ENCODE assay signal across 12 cellular contexts in genomic region chr1:113804421-113805255, GRCh38. TPM values are rescaled to one million over a fixed set of nuclear protein-coding genes. Genes with fewer than 3 reads are reported as not detected.
A peak's percentile ranks its signal among the peaks of the same experiment; 100 is the strongest.
DNase-seq lines count a peak whose midpoint lies in the region; ATAC-seq, FAIRE-seq and TF ChIP-seq lines count a peak whose summit lies in the region.
"Had no signal": no experiment of that assay in that cellular context is flagged by ENCODE, and none has a peak within 500 bp of the region (broad histone marks: within the 10 kb centered on the region; RNA-seq: fewer than 3 reads in every experiment).

No MANE protein-coding gene starts in this region.

- peaks cover 0 to 4% of the 10 kb centered on the region in 2 experiments; a peak in 1 of 5 replicates for H3K36me3 ChIP-seq in HepG2 (replicated peaks in 1 of 2; ENCODE audit: control insufficient read depth in 1 of 2, insufficient read depth in 2 of 2, low read length in 2 of 2)

- no peak for TF ChIP-seq POLR2A in HepG2 (IDR thresholded peaks at IDR 0.05; ENCODE audit: insufficient read depth in 1 of 2, low read depth in 2 of 2, low read length in 2 of 2)

- CTCF ChIA-PET in HepG2 (lab: Yijun Ruan, JAX; ENCODE audit: low intra/inter-chr PET ratio, low total read pairs), result no interaction called here

- peak overlapping the region; percentile 25 for H3K27ac ChIP-seq in HepG2 (ENCODE audit: extremely low read length, insufficient read depth, low read length)

- no peak overlapping the region for H2AFZ ChIP-seq in HepG2 (ENCODE audit: low read length)

- no peak for TF ChIP-seq RAD21 in HepG2 (CRISPR knock-in tag; IDR thresholded peaks at IDR 0.05)

- no TSS peak for BruUV-seq in HepG2 (replicated peaks; lab: Mats Ljungman, UMichigan)

- peak; percentile 96 for ATAC-seq in HepG2
- no peak for ATAC-seq in HG03378 (IDR thresholded peaks at IDR 0.05; ENCODE audit: unreplicated experiment)

- intact Hi-C loops in HepG2 (cut with micrococcal nuclease; ENCODE audit: unreplicated experiment), result no loop called here

- 0 out of 4 replicates have a peak, but pooled peaks of 1 of the 2 experiments have one; percentile 21 for TF ChIP-seq EP300 in HepG2 (IDR thresholded peaks at IDR 0.05; ENCODE audit: low read depth in 2 of 2, low read length in 2 of 2)
- no peak for TF ChIP-seq EP300 in HepG2 (CRISPR knock-in tag; IDR thresholded peaks at IDR 0.05; ENCODE audit: borderline replicate concordance)

- no peaks in the 10 kb centered on the region for H3K9me3 ChIP-seq in HepG2 (ENCODE audit: low read length)

- H3K4me1 ChIP-seq in HepG2 (ENCODE audit: insufficient read depth, low read length), result peaks cover 62% of the 10 kb centered on the region

- H4K20me1 ChIP-seq in HepG2 (ENCODE audit: insufficient read depth, low read length), result peaks cover 24% of the 10 kb centered on the region

- peak; percentile 70 for DNase-seq in AG08396 (ENCODE audit: low spot score)
- peak; percentile 77 for DNase-seq in HT1080 (ENCODE audit: low read depth)
- DNase-seq in astrocyte of the spinal cord (ENCODE audit: low read depth, low spot score), result peak; percentile 65
- DNase-seq in HepG2 (ENCODE audit: low spot score), result peak; percentile 84
- DNase-seq in hypothalamus (lab: John Stamatoyannopoulos, UW), result no peak
- DNase-seq in stimulated activated CD4-positive, alpha-beta T cell treated with anti-CD3 and anti-CD28 coated beads, Interleukin-4, amount 100 ng/mL, for 24 hours, result no peak
- DNase-seq in SHP77 treated with DMSO at 0.1 percent for 48 hours (lab: John Stamatoyannopoulos, UW), result no peak
- DNase-seq: activated B cell treated with CpG ODN at 0.5 μM for 24 hours; effector memory CD4-positive, alpha-beta T cell; NCI-H1048 had no signal

- TF ChIP-seq CTCF in astrocyte of the spinal cord (IDR thresholded peaks at IDR 0.05; ENCODE audit: low read depth, low read length) (no peak), HepG2 (CRISPR knock-in tag; IDR thresholded peaks at IDR 0.05) (no peak)

- H3K27me3 ChIP-seq in HepG2 (ENCODE audit: control insufficient read depth in 1 of 2, insufficient read depth in 2 of 2, low read length in 2 of 2), result no peaks in the 10 kb centered on the region

- FAIRE-seq in HepG2 (lab: Jason Lieb, UNC), result no peak
- FAIRE-seq: G401.6 had no signal

- H3K4me3 ChIP-seq in astrocyte of the spinal cord (ENCODE audit: low read depth, low read length) (no peak overlapping the region), HepG2 (replicated peaks in 1 of 3; ENCODE audit: insufficient read depth in 1 of 3, low read depth in 2 of 3, low read length in 3 of 3) (0 out of 6 replicates have a peak overlapping the region, but pooled peaks of 1 of the 3 experiments have one; percentile 32)

- in situ Hi-C loops in astrocyte of the spinal cord (cut with HindIII; ENCODE audit: low sequenced_read_pairs), result no loop called here
- in situ Hi-C loops in HepG2 (cut with HindIII; ENCODE audit: extremely low pct_ligation_motif_present, low pct_unique_long_range_greater_than_20kb), result no loop called here

- POLR2A ChIA-PET in HepG2 (lab: Yijun Ruan, JAX), result no interaction called here

- 56% methylated on average over 8 of the region's 8 CpGs for WGBS in HepG2 (ENCODE audit: low lambda C conversion rate)

- H3K9ac ChIP-seq in HepG2 (ENCODE audit: insufficient read depth, low read depth, low read length), result no peak overlapping the region

- H3K4me2 ChIP-seq in HepG2 (ENCODE audit: low read depth, low read length), result peak overlapping the region; percentile 21; the same call in 1 of the 2 replicates

- peaks cover 96% of the 10 kb centered on the region for H3K79me2 ChIP-seq in HepG2 (ENCODE audit: insufficient read depth, low read length)

TF ChIP-seq in HepG2, 621 proteins besides CTCF, POLR2A, EP300 and RAD21 (continues in another document):
- TF ChIP-seq SOX6 (IDR thresholded peaks at IDR 0.05) (no peak), SOX6 (CRISPR knock-in tag; IDR thresholded peaks at IDR 0.05) (no peak), TEAD3 (CRISPR knock-in tag; optimal IDR thresholded peaks at IDR 0.05; ENCODE audit: borderline replicate concordance) (peak; percentile 60), ZNF136 (CRISPR knock-in tag; IDR thresholded peaks at IDR 0.05; ENCODE audit: low read depth) (no peak), ZNF792 (CRISPR knock-in tag; IDR thresholded peaks at IDR 0.05) (peak; percentile 99), ATF7 (IDR thresholded peaks at IDR 0.05) (0 out of 2 replicates have a peak, but pooled peaks have one; percentile 48), ATF7 (CRISPR knock-in tag; IDR thresholded peaks at IDR 0.05) (no peak), ZNF770 (CRISPR knock-in tag; IDR thresholded peaks at IDR 0.05) (peak; percentile 97), JUNB (CRISPR knock-in tag; IDR thresholded peaks at IDR 0.05; ENCODE audit: borderline replicate concordance) (peak; percentile 89)

RNA-seq across cellular contexts. Expression of gene RSBN1, which starts 7.6 kb away (rescaled TPM):
- total RNA-seq in HT1080 (2014; rRNA removed; shearing (Covaris generic)), result 5.7 and 9.9 TPM in 2 replicates
- polyA plus RNA-seq in HT1080 (2015; cell fraction: cytosol; rRNA removed), result 4.8 and 6.1 TPM in 2 replicates
- polyA plus RNA-seq in HT1080 (2015; cell fraction: nucleus; rRNA removed), result 11.1 and 11.7 TPM in 2 replicates
- 10.4 and 13.6 TPM in 2 replicates for total RNA-seq in HepG2 (2016; rRNA removed; fragmentation: Illumina TruSeq; extraction: Trizol)
- total RNA-seq in HepG2 (2016; cell fraction: cytosol; rRNA removed; fragmentation: Illumina TruSeq; extraction: Trizol; ENCODE audit: low read depth), result 1.2 and 1.3 TPM in 2 replicates
- 9.9 and 15.2 TPM in 2 replicates for total RNA-seq in HepG2 (2016; cell fraction: insoluble cytoplasmic fraction; rRNA removed; fragmentation: Illumina TruSeq; extraction: Trizol)
- 2.7 and 3.1 TPM in 2 replicates for total RNA-seq in HepG2 (2016; cell fraction: membrane; rRNA removed; fragmentation: Illumina TruSeq; extraction: Trizol)
- total RNA-seq in HepG2 (2016; cell fraction: nucleus; rRNA removed; fragmentation: Illumina TruSeq; extraction: Trizol), result 9.1 TPM in 2 replicates
- polyA plus RNA-seq in HepG2 (2011; rRNA removed), result 6.3 and 8.3 TPM in 2 replicates
- polyA plus RNA-seq in HepG2 (2011; cell fraction: cytosol; rRNA removed), result 3.2 and 4.8 TPM in 2 replicates
- 5.5 and 7.9 TPM in 2 replicates for polyA plus RNA-seq in HepG2 (2011; cell fraction: nucleus; rRNA removed)
- 5.8 and 8.9 TPM in 2 replicates for polyA plus RNA-seq in HepG2 (2012)
- 0.36 and 0.58 TPM in 2 replicates for polyA plus RNA-seq in HepG2 (2016; cell fraction: cytosol; fragmentation: Illumina TruSeq; extraction: Trizol; ENCODE audit: low read depth)
- polyA plus RNA-seq in HepG2 (2016; cell fraction: insoluble cytoplasmic fraction; fragmentation: Illumina TruSeq; extraction: Trizol; ENCODE audit: low read depth), result 6.3 and 7.1 TPM in 2 replicates
- polyA plus RNA-seq in HepG2 (2016; cell fraction: membrane; fragmentation: Illumina TruSeq; extraction: Trizol; ENCODE audit: low read depth), result 0.86 and 1.1 TPM in 2 replicates
- polyA plus RNA-seq in HepG2 (2016; cell fraction: nucleus; fragmentation: Illumina TruSeq; extraction: Trizol; ENCODE audit: insufficient read depth, low read depth), result 9.1 and 9.7 TPM in 2 replicates
- 6.5 and 15.8 TPM in 2 replicates for polyA minus RNA-seq in HepG2 (2011; rRNA and poly(A)+ RNA removed; ENCODE audit: low replicate concordance)
- 17.4 and 18.9 TPM in 2 replicates for polyA minus RNA-seq in HepG2 (2011; cell fraction: cytosol; rRNA and poly(A)+ RNA removed)
- 20.1 and 31.0 TPM in 2 replicates for polyA minus RNA-seq in HepG2 (2011; cell fraction: nucleus; rRNA and poly(A)+ RNA removed)

RNA-seq across cellular contexts. Expression of gene PHTF1, which starts 45.4 kb away (rescaled TPM):
- total RNA-seq in HT1080 (2014; rRNA removed; shearing (Covaris generic)), result 28.2 and 34.5 TPM in 2 replicates
- polyA plus RNA-seq in HT1080 (2015; cell fraction: cytosol; rRNA removed), result 22.3 and 28.9 TPM in 2 replicates
- polyA plus RNA-seq in HT1080 (2015; cell fraction: nucleus; rRNA removed), result 25.1 and 27.6 TPM in 2 replicates
- 15.3 and 19.7 TPM in 2 replicates for total RNA-seq in HepG2 (2016; rRNA removed; fragmentation: Illumina TruSeq; extraction: Trizol)
- total RNA-seq in HepG2 (2016; cell fraction: cytosol; rRNA removed; fragmentation: Illumina TruSeq; extraction: Trizol; ENCODE audit: low read depth), result 6.2 and 6.4 TPM in 2 replicates
- 17.4 and 17.7 TPM in 2 replicates for total RNA-seq in HepG2 (2016; cell fraction: insoluble cytoplasmic fraction; rRNA removed; fragmentation: Illumina TruSeq; extraction: Trizol)
- 14.0 and 17.1 TPM in 2 replicates for total RNA-seq in HepG2 (2016; cell fraction: membrane; rRNA removed; fragmentation: Illumina TruSeq; extraction: Trizol)
- total RNA-seq in HepG2 (2016; cell fraction: nucleus; rRNA removed; fragmentation: Illumina TruSeq; extraction: Trizol), result 21.1 and 24.3 TPM in 2 replicates
- 5.0 and 5.7 TPM in 2 replicates for polyA plus RNA-seq in HepG2 (2011; rRNA removed)
- polyA plus RNA-seq in HepG2 (2011; cell fraction: cytosol; rRNA removed), result 2.9 and 3.6 TPM in 2 replicates
- polyA plus RNA-seq in HepG2 (2011; cell fraction: nucleus; rRNA removed), result 8.5 and 9.2 TPM in 2 replicates
- 6.1 and 6.6 TPM in 2 replicates for polyA plus RNA-seq in HepG2 (2012)
- polyA plus RNA-seq in HepG2 (2016; cell fraction: cytosol; fragmentation: Illumina TruSeq; extraction: Trizol; ENCODE audit: low read depth), result 2.7 and 4.4 TPM in 2 replicates
- polyA plus RNA-seq in HepG2 (2016; cell fraction: insoluble cytoplasmic fraction; fragmentation: Illumina TruSeq; extraction: Trizol; ENCODE audit: low read depth), result 10.9 and 12.2 TPM in 2 replicates
- 7.7 and 8.2 TPM in 2 replicates for polyA plus RNA-seq in HepG2 (2016; cell fraction: membrane; fragmentation: Illumina TruSeq; extraction: Trizol; ENCODE audit: low read depth)
- polyA plus RNA-seq in HepG2 (2016; cell fraction: nucleus; fragmentation: Illumina TruSeq; extraction: Trizol; ENCODE audit: insufficient read depth, low read depth), result 25.8 and 27.4 TPM in 2 replicates
- 7.0 and 22.6 TPM in 2 replicates for polyA minus RNA-seq in HepG2 (2011; rRNA and poly(A)+ RNA removed; ENCODE audit: low replicate concordance)
- 3.7 and 5.4 TPM in 2 replicates for polyA minus RNA-seq in HepG2 (2011; cell fraction: cytosol; rRNA and poly(A)+ RNA removed)
- 27.8 and 30.0 TPM in 2 replicates for polyA minus RNA-seq in HepG2 (2011; cell fraction: nucleus; rRNA and poly(A)+ RNA removed)

Comparison
In these comparisons a context has a peak if more than half of its experiments do, and no peak if none do; other contexts are left out.
1. DNase-seq: peak in AG08396 (single experiment), HT1080 (single experiment), astrocyte of the spinal cord (single experiment) and HepG2 (single experiment); none in hypothalamus (0 of 51), stimulated activated CD4-positive, alpha-beta T cell treated with anti-CD3 and anti-CD28 coated beads, Interleukin-4, amount 100 ng/mL, for 24 hours (single experiment) and SHP77 treated with DMSO at 0.1 percent for 48 hours (single experiment).